ENCODE assay signal across 8 cellular contexts in the genomic region with DNA sequence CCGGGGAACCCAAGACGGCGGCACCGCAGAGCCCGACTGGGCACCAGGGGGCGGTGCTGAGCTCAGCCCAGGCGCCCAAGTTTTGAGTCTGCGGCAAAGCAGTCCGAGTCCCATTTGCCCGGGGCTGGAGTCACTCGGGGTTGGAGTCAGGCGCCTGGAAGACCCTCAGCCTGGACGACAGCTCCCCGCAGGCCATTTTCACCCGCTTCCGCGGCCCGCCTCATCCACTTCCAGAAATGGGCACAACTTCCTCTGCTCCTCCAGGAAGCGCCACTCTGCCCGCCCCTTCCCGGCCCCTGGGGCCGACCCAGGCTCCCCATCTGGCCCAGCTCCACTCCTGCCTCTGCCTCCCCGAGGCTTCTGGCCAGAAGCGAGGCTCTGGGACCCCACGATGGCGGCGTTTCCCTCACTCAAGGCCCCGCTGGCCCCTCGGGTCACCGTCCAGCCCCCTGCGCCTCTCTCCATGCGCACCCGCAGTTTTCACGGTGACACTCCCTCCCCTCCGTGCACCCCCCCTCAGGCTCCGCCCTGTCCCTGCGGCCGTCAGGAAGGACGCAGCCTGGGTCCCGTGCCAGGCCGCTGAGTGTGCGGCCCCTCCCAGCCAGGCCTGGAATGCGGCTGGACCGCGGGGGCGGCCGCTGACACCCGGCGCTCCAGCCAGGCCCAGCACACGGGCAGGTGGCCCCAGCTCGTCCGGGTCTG. TPM values are rescaled to one million over a fixed set of nuclear protein-coding genes. Genes with fewer than 3 reads are reported as not detected.
DNase-seq lines count a peak whose midpoint lies in the region; ATAC-seq and TF ChIP-seq lines count a peak whose summit lies in the region.

No MANE protein-coding gene starts in this region.

- H3K4me1 ChIP-seq in GM23248 (ENCODE audit: insufficient read depth): peaks cover 26% of the 10 kb centered on the region
- peaks cover 4% of the 10 kb centered on the region for H3K4me1 ChIP-seq in prostate gland (replicated peaks)
- H3K4me1 ChIP-seq in uterus: peaks cover 0 to 21% of the 10 kb centered on the region in 2 donors

- 2 to 4% methylated on average over 44 to 46 of the region's 52 CpGs for WGBS in GM23248 (ENCODE audit: low coverage in 1 of 2, low lambda C conversion rate in 2 of 2, missing lambda C conversion rate in 2 of 2), 2 experiments
- under 1% methylated on average over 52 of the region's 52 CpGs for WGBS in prostate gland

- no peaks in the 10 kb centered on the region for H4K20me1 ChIP-seq in GM23248 (ENCODE audit: insufficient read depth)

- H3K27ac ChIP-seq in GM23248: peak overlapping the region; percentile 92
- H3K27ac ChIP-seq in angular gyrus (ENCODE audit: low read depth, low read length): peak overlapping the region; percentile 97
- peak overlapping the region; percentile 97 to 100 for H3K27ac ChIP-seq in prostate gland
- peak overlapping the region; percentile 98 for H3K27ac ChIP-seq in uterus

- H3K9ac ChIP-seq in GM23248: peak overlapping the region; percentile 86

- peaks cover 20% of the 10 kb centered on the region for H3F3A ChIP-seq in GM23248 (ENCODE audit: insufficient read depth)

- H3K4me3 ChIP-seq in GM23248: peak overlapping the region; percentile 74
- peak overlapping the region; percentile 36 to 62 for H3K4me3 ChIP-seq in prostate gland
- H3K4me3 ChIP-seq in uterus: peak overlapping the region; percentile 51 to 69

- ATAC-seq in left ventricle myocardium superior: peak; percentile 84

- H2AFZ ChIP-seq in GM23248: peak overlapping the region; percentile 79

- H3K9me3 ChIP-seq in GM23248 (ENCODE audit: low read depth) (no peaks in the 10 kb centered on the region), prostate gland (no peaks in the 10 kb centered on the region), uterus (no peaks in the 10 kb centered on the region)

- no peaks in the 10 kb centered on the region for H3K27me3 ChIP-seq in GM23248 (replicated peaks; ENCODE audit: insufficient read depth)
- H3K27me3 ChIP-seq in prostate gland (replicated peaks; ENCODE audit: insufficient read depth): no peaks in the 10 kb centered on the region
- no peaks in the 10 kb centered on the region for H3K27me3 ChIP-seq in uterus

- H3K79me2 ChIP-seq in GM23248 (ENCODE audit: insufficient read depth): peaks cover 38% of the 10 kb centered on the region

- H3K36me3 ChIP-seq in GM23248 (ENCODE audit: low read depth) (peaks cover 9% of the 10 kb centered on the region; the same call in 1 of the 2 replicates), prostate gland (peaks cover 8 to 10% of the 10 kb centered on the region in 2 donors), uterus (no peaks in the 10 kb centered on the region)

- peak overlapping the region; percentile 98 for H3K4me2 ChIP-seq in GM23248 (ENCODE audit: unreplicated experiment)

- intact Hi-C loops in left ventricle myocardium superior (cut with micrococcal nuclease): no loop called here
- intact Hi-C loops in prostate gland (cut with DNase I): loop anchor here (1.0 kb wide), 1 partner anchor 23 kb away; a partner anchor contains a TSS
- intact Hi-C loops in uterus (cut with DNase I; ENCODE audit: low total_unique reads): no loop called here

- no peaks in the 10 kb centered on the region for H3K9me2 ChIP-seq in GM23248 (ENCODE audit: insufficient read depth)

- peak; percentile 76 for DNase-seq in DMS 273 treated with DMSO at 0.1 percent for 48 hours (lab: John Stamatoyannopoulos, UW)
- peak; percentile 98 for DNase-seq in GM23248
- peak; percentile 73 for DNase-seq in NCI-H1092 treated with DMSO at 0.1 percent for 48 hours (lab: John Stamatoyannopoulos, UW)
- peak; percentile 48 to 81 (median 61) for DNase-seq in T-helper 1 cell
- peak; percentile 98 for DNase-seq in left ventricle myocardium superior
- DNase-seq in prostate gland (ENCODE audit: low spot score): peak; percentile 93
- DNase-seq in uterus: peak; percentile 94 to 95

- TF ChIP-seq CTCF in prostate gland (IDR thresholded peaks at IDR 0.05) (peak; percentile 91 to 97 (median 96)), uterus (IDR thresholded peaks at IDR 0.05) (peak; percentile 91 to 95 (median 94))

- in situ Hi-C loops in GM23248 (cut with MboI): no loop called here

- TF ChIP-seq POLR2A in prostate gland (IDR thresholded peaks at IDR 0.05) (peak; percentile 99), uterus (IDR thresholded peaks at IDR 0.05) (peak; percentile 92 to 93)

RNA-seq across cellular contexts. Expression of a gene that starts 4.9 kb away (rescaled TPM):
- total RNA-seq in GM23248 (2014; rRNA removed; shearing (Covaris generic)): 31.7 and 40.2 TPM in 2 replicates
- polyA plus RNA-seq in GM23248 (2016; fragmentation: Nextera tagmentation; extraction: Ambion mirVana): 34.5 and 36.2 TPM in 2 replicates
- 8.9 TPM for total RNA-seq in left ventricle myocardium superior
- total RNA-seq in prostate gland: 10 to 100 TPM; 15.9 to 19.5 TPM
- 10 to 100 TPM in 3 of 4 donors, 1 to 10 TPM in 1; 3.1 to 18.4 (median 15.8) TPM for total RNA-seq in uterus

RNA-seq across cellular contexts. Expression of a gene that starts 7.7 kb away (rescaled TPM):
- 3.8 and 4.0 TPM in 2 replicates for total RNA-seq in GM23248 (2014; rRNA removed; shearing (Covaris generic))
- 0.52 and 0.54 TPM in 2 replicates for polyA plus RNA-seq in GM23248 (2016; fragmentation: Nextera tagmentation; extraction: Ambion mirVana)
- total RNA-seq in left ventricle myocardium superior (4.1 TPM), prostate gland (10 to 100 TPM in 1 of 2 donors, 1 to 10 TPM in 1; 4.1 to 10.7 TPM), uterus (1 to 10 TPM; 3.3 to 7.5 (median 4.8) TPM)

RNA-seq across cellular contexts. Expression of a gene that starts 23.2 kb away (rescaled TPM):
- total RNA-seq in GM23248 (2014; rRNA removed; shearing (Covaris generic)): 21.8 and 37.9 TPM in 2 replicates
- polyA plus RNA-seq in GM23248 (2016; fragmentation: Nextera tagmentation; extraction: Ambion mirVana): 40.7 and 41.2 TPM in 2 replicates
- 23.4 TPM for total RNA-seq in left ventricle myocardium superior
- total RNA-seq in prostate gland: 10 to 100 TPM; 22.7 to 37.3 TPM
- total RNA-seq in uterus: 10 to 100 TPM in 3 of 4 donors, 1 to 10 TPM in 1; 1.0 to 81.5 (median 44.7) TPM

RNA-seq across cellular contexts. Expression of a gene that starts 30.9 kb away (rescaled TPM):
- 0.43 TPM in 1 of 2 replicates, not detected in the other for total RNA-seq in GM23248 (2014; rRNA removed; shearing (Covaris generic))
- 0.08 and 0.19 TPM in 2 replicates for polyA plus RNA-seq in GM23248 (2016; fragmentation: Nextera tagmentation; extraction: Ambion mirVana)
- total RNA-seq in left ventricle myocardium superior (not detected), prostate gland (1 to 10 TPM in 1 of 2 donors, under 1 TPM in 1; 0.14 to 2.6 TPM), uterus (under 1 TPM in 2 of 4 donors, not detected in 2; 0.40 to 0.48 TPM)

RNA-seq across cellular contexts. Expression of a gene that starts 44.6 kb away (rescaled TPM):
- 50.7 and 71.1 TPM in 2 replicates for total RNA-seq in GM23248 (2014; rRNA removed; shearing (Covaris generic))
- polyA plus RNA-seq in GM23248 (2016; fragmentation: Nextera tagmentation; extraction: Ambion mirVana): 52.7 and 56.9 TPM in 2 replicates
- total RNA-seq in left ventricle myocardium superior (120 TPM), prostate gland (100 to 1,000 TPM; 101 to 261 TPM), uterus (100 to 1,000 TPM in 2 of 4 donors, 10 to 100 TPM in 2; 51.5 to 206 (median 115) TPM)

Comparison
In these comparisons a context has a peak if more than half of its experiments do, and no peak if none do; other contexts are left out.
1. Peak in every context shown above with its lines: DNase-seq, ATAC-seq, H3K4me3 ChIP-seq and H3K27ac ChIP-seq.